In genomic region chr4:185752881-185753280, GRCh38 we compare ENCODE assay signal across 26 cellular contexts. TPM values are rescaled to one million over a fixed set of nuclear protein-coding genes. Genes with fewer than 3 reads are reported as not detected.
"Had no signal": no experiment of that assay in that cellular context is flagged by ENCODE, and none has a peak within 500 bp of the region (broad histone marks: within the 10 kb centered on the region; RNA-seq: fewer than 3 reads in every experiment).

No MANE protein-coding gene starts in this region.

- H3K4me1 ChIP-seq: left lung, prostate gland, spleen, suprapubic skin, upper lobe of right lung had no signal

- H3K27me3 ChIP-seq: heart left ventricle, left lung, pancreas, right atrium auricular region, right lobe of liver, spleen, suprapubic skin, tibial artery, upper lobe of right lung had no signal

- H3K36me3 ChIP-seq: left lung, lower lobe of right lung, pancreas, prostate gland, right atrium auricular region, right lobe of liver, spleen, suprapubic skin, thoracic aorta, tibial artery, upper lobe of right lung had no signal

- H3K27ac ChIP-seq: heart left ventricle, left lung, lower lobe of right lung, pancreas, prostate gland, right atrium auricular region, right lobe of liver, skin epidermis, spleen, suprapubic skin, thoracic aorta, tibial artery, upper lobe of right lung had no signal

- DNase-seq: heart left ventricle; hypothalamus; immature natural killer cell; kidney; left cardiac atrium; left lung; lower lobe of right lung; mesendoderm; midbrain; mucosa of descending colon; naive thymus-derived CD8-positive, alpha-beta T cell; nucleus accumbens; pancreas; posterior cingulate gyrus; right lobe of liver; spleen; stimulated activated CD4-positive, alpha-beta T cell treated with anti-CD3 and anti-CD28 coated beads, Interleukin-4, amount 100 ng/mL, for 24 hours; stimulated activated naive CD4-positive, alpha-beta T cell; tibial artery; trophoblast cell; upper lobe of right lung had no signal

- H3K9me3 ChIP-seq: left lung, lower lobe of right lung, mucosa of descending colon, pancreas, prostate gland, right atrium auricular region, right lobe of liver, spleen, suprapubic skin, thoracic aorta, tibial artery, upper lobe of right lung had no signal

- H3K4me3 ChIP-seq: heart left ventricle, left lung, lower lobe of right lung, mucosa of descending colon, pancreas, prostate gland, right atrium auricular region, right lobe of liver, skin epidermis, spleen, suprapubic skin, thoracic aorta, tibial artery, upper lobe of right lung had no signal

RNA-seq across cellular contexts. Expression of gene SORBS2, which starts 59.1 kb away (rescaled TPM):
- total RNA-seq: naive thymus-derived CD8-positive, alpha-beta T cell had no signal
